8 cellular contexts compared by ENCODE assay signal in genomic region chr11:113474362-113475159, GRCh38. TPM values are rescaled to one million over a fixed set of nuclear protein-coding genes. Genes with fewer than 3 reads are reported as not detected.
A peak's percentile ranks its signal among the peaks of the same experiment; 100 is the strongest.
DNase-seq lines count a peak whose midpoint lies in the region; ATAC-seq and TF ChIP-seq lines count a peak whose summit lies in the region.

No MANE protein-coding gene starts in this region.

- peak; percentile 75 for DNase-seq in ACHN
- peak; percentile 98 for DNase-seq in GM23338 (ENCODE audit: low spot score)
- peak; percentile 37 for DNase-seq in SK-N-DZ (ENCODE audit: low spot score)
- DNase-seq in amygdala (lab: John Stamatoyannopoulos, UW): peak in 40 of 56 donors; percentile 3 to 70 (median 32)
- DNase-seq in hepatic stellate cell (ENCODE audit: low spot score): peak; percentile 63
- DNase-seq in renal cortical epithelial cell (ENCODE audit: low read depth): peak; percentile 49

- peak overlapping the region; percentile 86 for H3K4me3 ChIP-seq in GM23338

- H3K36me3 Mint-ChIP-seq in GM23338 (ENCODE audit: low read depth): no peaks in the 10 kb centered on the region

- ATAC-seq in GM23338 (peak; percentile 75), GM18511 (IDR thresholded peaks at IDR 0.05; ENCODE audit: unreplicated experiment) (no peak), GM21526 (IDR thresholded peaks at IDR 0.05; ENCODE audit: low FRiP score, unreplicated experiment) (no peak)

- TF ChIP-seq CTCF in GM23338 (conservative IDR thresholded peaks at IDR 0.05; ENCODE audit: low read depth in 2 of 2): no peak

- H3K36me3 ChIP-seq in GM23338 (ENCODE audit: insufficient read depth): no peaks in the 10 kb centered on the region

- H3K4me2 ChIP-seq in GM23338: peak overlapping the region; percentile 92

- in situ Hi-C loops in ACHN (cut with HindIII; ENCODE audit: low pct_ligation_motif_present, low pct_unique_long_range_greater_than_20kb, low sequenced_read_pairs): no loop called here

- no peaks in the 10 kb centered on the region for H3K9me3 Mint-ChIP-seq in GM23338

- H3K4me1 ChIP-seq in GM23338 (ENCODE audit: insufficient read depth): peaks cover 12% of the 10 kb centered on the region; the same call in 1 of the 2 replicates

- H3K4me1 Mint-ChIP-seq in GM23338: peaks cover 28% of the 10 kb centered on the region

- no peak overlapping the region for H3K27ac ChIP-seq in GM23338 (ENCODE audit: low read depth)

- peaks cover 35% of the 10 kb centered on the region for H3K27me3 ChIP-seq in GM23338 (ENCODE audit: insufficient read depth)

- H3K79me2 ChIP-seq in GM23338 (replicated peaks; ENCODE audit: insufficient read depth): no peaks in the 10 kb centered on the region

- no peaks in the 10 kb centered on the region for H3F3A ChIP-seq in GM23338 (replicated peaks; ENCODE audit: low read depth)

- no peak overlapping the region for H3K27ac Mint-ChIP-seq in GM23338

- H2AFZ ChIP-seq in GM23338: peak overlapping the region; percentile 94

- H4K20me1 ChIP-seq in GM23338 (replicated peaks; ENCODE audit: insufficient read depth): no peaks in the 10 kb centered on the region; the same call in 1 of the 2 replicates

- no peaks in the 10 kb centered on the region for H3K9me2 ChIP-seq in GM23338 (ENCODE audit: insufficient read depth)

- peak overlapping the region; percentile 72 for H3K4me3 Mint-ChIP-seq in GM23338

- H3K27me3 Mint-ChIP-seq in GM23338 (ENCODE audit: insufficient read depth, low read depth, poor library complexity): peaks cover 29% of the 10 kb centered on the region

TF ChIP-seq in GM23338, 12 proteins besides CTCF, POLR2A, EP300 and RAD21:
- TF ChIP-seq ZNF114 (CRISPR knock-in tag; IDR thresholded peaks at IDR 0.05) (no peak), REST (IDR thresholded peaks at IDR 0.05; ENCODE audit: unreplicated experiment) (peak; percentile 91)

RNA-seq across cellular contexts. Expression of gene DRD2, which starts 0.6 kb away (rescaled TPM):
- total RNA-seq in GM23338 (2014; rRNA removed; shearing (Covaris generic)): 0.21 TPM in 1 of 2 replicates, not detected in the other
- polyA plus RNA-seq in GM23338 (2016; fragmentation: Nextera tagmentation; extraction: Ambion mirVana): 0.40 and 0.66 TPM in 2 replicates
- 0.07 and 0.43 TPM in 2 replicates for polyA plus RNA-seq in SK-N-DZ (2014; cell fraction: cytosol; rRNA removed)
- not detected in 2 replicates for polyA plus RNA-seq in SK-N-DZ (2014; cell fraction: nucleus; rRNA removed)
- not detected in 2 replicates for total RNA-seq in renal cortical epithelial cell

Comparison
In these comparisons a context has a peak if more than half of its experiments do, and no peak if none do; other contexts are left out.
1. DNase-seq: peak in every context shown above with its lines; median percentile 98 in GM23338; 75 in ACHN; 63 in hepatic stellate cell; 49 in renal cortical epithelial cell; 37 in SK-N-DZ; 32 in amygdala.